ENCODE assay signal across 20 cellular contexts in the genomic region with DNA sequence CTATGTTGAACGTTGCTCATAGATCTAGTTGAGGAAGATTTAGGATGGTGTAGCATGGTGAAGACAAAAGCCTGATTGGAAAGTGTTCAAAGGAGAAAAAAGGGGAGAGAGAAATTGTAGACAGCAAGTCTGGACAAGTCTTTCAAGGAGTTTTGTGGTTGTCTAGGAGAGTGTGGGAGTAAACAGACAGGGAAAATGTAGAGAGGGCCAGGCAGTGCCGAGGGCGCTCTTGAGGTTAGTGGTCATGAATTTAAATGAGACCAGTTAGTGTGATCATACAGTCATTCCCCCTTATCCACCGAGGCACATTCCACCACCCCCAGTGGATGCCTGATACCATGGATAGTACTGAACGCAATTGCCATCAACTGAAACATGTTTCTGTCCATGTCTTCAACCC. TPM values are rescaled to one million over a fixed set of nuclear protein-coding genes. Genes with fewer than 3 reads are reported as not detected.
DNase-seq lines count a peak whose midpoint lies in the region; ATAC-seq, FAIRE-seq and TF ChIP-seq lines count a peak whose summit lies in the region.
"Had no signal": no experiment of that assay in that cellular context is flagged by ENCODE, and none has a peak within 500 bp of the region (broad histone marks: within the 10 kb centered on the region; RNA-seq: fewer than 3 reads in every experiment).

No MANE protein-coding gene starts in this region.

- H3K9me3 ChIP-seq in mesenchymal stem cell (ENCODE audit: control insufficient read depth, low read length) = no peaks in the 10 kb centered on the region
- no peaks in the 10 kb centered on the region for H3K9me3 ChIP-seq in upper lobe of right lung
- H3K9me3 ChIP-seq: MG63, sigmoid colon had no signal

- ATAC-seq in upper lobe of right lung = peak; percentile 20
- ATAC-seq in HG03521 (IDR thresholded peaks at IDR 0.05; ENCODE audit: unreplicated experiment) = no peak
- ATAC-seq: SK-N-SH treated with all-trans-retinoic acid at 6 μM for 48 hours had no signal

- H3K27me3 ChIP-seq in bronchial epithelial cell (ENCODE audit: control insufficient read depth, insufficient read depth, low read length) (no peaks in the 10 kb centered on the region), mesenchymal stem cell (ENCODE audit: control insufficient read depth in 1 of 2, insufficient read depth in 1 of 2, low read length in 2 of 2) (no peaks in the 10 kb centered on the region), upper lobe of right lung (no peaks in the 10 kb centered on the region)
- H3K27me3 ChIP-seq: cardiac muscle cell, MG63, sigmoid colon had no signal

- FAIRE-seq in bronchial epithelial cell (lab: Jason Lieb, UNC) = no peak

- no peak overlapping the region for H3K4me2 ChIP-seq in mesenchymal stem cell (ENCODE audit: low read length, poor library complexity, severe bottlenecking)
- H3K4me2 ChIP-seq: PC-9 had no signal

- H3K9ac ChIP-seq in mesenchymal stem cell (ENCODE audit: low read length) = no peak overlapping the region

- H3K27ac ChIP-seq in mesenchymal stem cell (ENCODE audit: low read length, poor library complexity, severe bottlenecking) = no peak overlapping the region
- H3K27ac ChIP-seq in upper lobe of right lung = no peak overlapping the region
- H3K27ac ChIP-seq: 22Rv1, cardiac muscle cell, PC-9, sigmoid colon had no signal

- peaks cover 14% of the 10 kb centered on the region for H3K4me1 ChIP-seq in mesenchymal stem cell (ENCODE audit: control insufficient read depth, insufficient read depth, low read depth, low read length)
- H3K4me1 ChIP-seq in upper lobe of right lung = no peaks in the 10 kb centered on the region

- H4K91ac ChIP-seq in mesenchymal stem cell (ENCODE audit: low read length) = no peak overlapping the region

- peak; percentile 20 to 28 for DNase-seq in NCI-H187 (lab: John Stamatoyannopoulos, UW)
- no peak for DNase-seq in NCI-H187 treated with DMSO at 0.1 percent for 48 hours (lab: John Stamatoyannopoulos, UW)
- peak; percentile 84 for DNase-seq in bronchial epithelial cell (ENCODE audit: low read depth)
- DNase-seq in mesenchymal stem cell = peak; percentile 72
- no peak for DNase-seq in upper lobe of right lung
- DNase-seq in HuH-7 (ENCODE audit: low spot score) = no peak
- DNase-seq in activated CD4-positive, CD25-positive, alpha-beta regulatory T cell (lab: John Stamatoyannopoulos, UW) = no peak
- DNase-seq: activated naive CD4-positive, alpha-beta T cell treated with anti-CD3 and anti-CD28 coated beads, Interleukin-2, amount 50 U/mL, for 16 hours; foreskin fibroblast; H9; MG63; NCI-H1694 treated with DMSO at 0.1 percent for 48 hours; NCI-H748 treated with DMSO at 0.1 percent for 48 hours; PC-9; sigmoid colon; stimulated activated CD4-positive, alpha-beta T cell treated with anti-CD3 and anti-CD28 coated beads, Interleukin-4, amount 100 ng/mL, for 1 hour had no signal

- TF ChIP-seq CTCF in bronchial epithelial cell (IDR thresholded peaks at IDR 0.05; ENCODE audit: insufficient read depth, low read length, severe bottlenecking) (no peak), upper lobe of right lung (IDR thresholded peaks at IDR 0.05) (no peak)

- H4K8ac ChIP-seq in mesenchymal stem cell (ENCODE audit: low read length) = no peak overlapping the region

- peaks cover 45% of the 10 kb centered on the region for H3K79me1 ChIP-seq in mesenchymal stem cell (replicated peaks; ENCODE audit: low read length, poor library complexity, severe bottlenecking)

- no peak overlapping the region for H2BK12ac ChIP-seq in mesenchymal stem cell (ENCODE audit: low read length in 2 of 2)

- H3K18ac ChIP-seq in mesenchymal stem cell (ENCODE audit: low read depth in 1 of 2, low read length in 2 of 2) = peak overlapping the region in 1 of 2 experiments; percentile 35

- H3K4ac ChIP-seq in mesenchymal stem cell (ENCODE audit: low read depth in 1 of 2, low read length in 2 of 2) = no peak overlapping the region

- no peaks in the 10 kb centered on the region for H3K36me3 ChIP-seq in bronchial epithelial cell (ENCODE audit: control insufficient read depth, insufficient read depth, low read length)
- peaks cover 0 to 6% of the 10 kb centered on the region in 2 experiments for H3K36me3 ChIP-seq in mesenchymal stem cell (ENCODE audit: control insufficient read depth in 1 of 2, insufficient read depth in 2 of 2, low read depth in 1 of 2, low read length in 2 of 2)
- no peaks in the 10 kb centered on the region for H3K36me3 ChIP-seq in upper lobe of right lung
- H3K36me3 ChIP-seq: cardiac muscle cell, MG63, sigmoid colon had no signal

- no peak overlapping the region for H3K23ac ChIP-seq in mesenchymal stem cell (ENCODE audit: low read length in 2 of 2)

- no peak overlapping the region for H2BK5ac ChIP-seq in mesenchymal stem cell (ENCODE audit: low read depth, low read length, poor library complexity, severe bottlenecking)

- H3K4me3 ChIP-seq in bronchial epithelial cell (ENCODE audit: low read depth, low read length) (no peak overlapping the region), mesenchymal stem cell (ENCODE audit: insufficient read depth in 1 of 2, low read depth in 1 of 2, low read length in 2 of 2) (no peak overlapping the region), upper lobe of right lung (no peak overlapping the region)
- H3K4me3 ChIP-seq: cardiac muscle cell, MG63, PC-9, sigmoid colon had no signal

- no peak overlapping the region for H2BK15ac ChIP-seq in mesenchymal stem cell (ENCODE audit: low read depth, poor library complexity, severe bottlenecking)

- no peak overlapping the region for H3K14ac ChIP-seq in mesenchymal stem cell (ENCODE audit: low read length in 2 of 2)

- H2AFZ ChIP-seq in mesenchymal stem cell (ENCODE audit: low read depth, low read length) = no peak overlapping the region
- H2AFZ ChIP-seq: PC-9 had no signal

- intact Hi-C loops in upper lobe of right lung (cut with DNase I) = no loop called here

- 81% methylated on average over 5 of the region's 5 CpGs for WGBS in mesenchymal stem cell

- H2AK5ac ChIP-seq in mesenchymal stem cell (ENCODE audit: low read length, severe bottlenecking) = no peak overlapping the region

- H2BK120ac ChIP-seq in mesenchymal stem cell (ENCODE audit: low read depth, low read length) = peak overlapping the region; percentile 76

RNA-seq across cellular contexts. Expression of a gene that starts 18.5 kb away (rescaled TPM):
- total RNA-seq in bronchial epithelial cell (0.64 and 1.3 TPM in 2 replicates), upper lobe of right lung (15.0 TPM)
- 7.2 TPM for polyA plus RNA-seq in mesenchymal stem cell (2013, experiment 1 of 2)
- 7.2 TPM for polyA plus RNA-seq in mesenchymal stem cell (2013, experiment 2 of 2)

Comparison
In these comparisons a context has a peak if more than half of its experiments do, and no peak if none do; other contexts are left out.
1. DNase-seq: peak in NCI-H187 (2 of 2), bronchial epithelial cell (single experiment) and mesenchymal stem cell (single experiment); none in NCI-H187 treated with DMSO at 0.1 percent for 48 hours (single experiment), upper lobe of right lung (single experiment), HuH-7 (single experiment) and activated CD4-positive, CD25-positive, alpha-beta regulatory T cell (0 of 4).